In genomic region chr1:51621161-51621560, GRCh38 we compare ENCODE assay signal across 1 cellular context.
TF ChIP-seq lines count a peak whose summit lies in the region.

No MANE protein-coding gene starts in this region.

TF ChIP-seq in GM23338, 12 proteins besides CTCF, POLR2A, EP300 and RAD21 (continued from another document):
- no peak for TF ChIP-seq REST (IDR thresholded peaks at IDR 0.05; ENCODE audit: unreplicated experiment)
- no peak for TF ChIP-seq ZNF114 (CRISPR knock-in tag; IDR thresholded peaks at IDR 0.05)
- no peak for TF ChIP-seq CREB1 (CRISPR knock-in tag; IDR thresholded peaks at IDR 0.05; ENCODE audit: low read depth)
- TF ChIP-seq POLR2AphosphoS5 (IDR thresholded peaks at IDR 0.05; ENCODE audit: low read depth) = no peak
- no peak for TF ChIP-seq ZNF462 (CRISPR knock-in tag; IDR thresholded peaks at IDR 0.05)
- TF ChIP-seq ETS1 (IDR thresholded peaks at IDR 0.05) = no peak
